ENCODE assay signal across 8 cellular contexts in the genomic region with DNA sequence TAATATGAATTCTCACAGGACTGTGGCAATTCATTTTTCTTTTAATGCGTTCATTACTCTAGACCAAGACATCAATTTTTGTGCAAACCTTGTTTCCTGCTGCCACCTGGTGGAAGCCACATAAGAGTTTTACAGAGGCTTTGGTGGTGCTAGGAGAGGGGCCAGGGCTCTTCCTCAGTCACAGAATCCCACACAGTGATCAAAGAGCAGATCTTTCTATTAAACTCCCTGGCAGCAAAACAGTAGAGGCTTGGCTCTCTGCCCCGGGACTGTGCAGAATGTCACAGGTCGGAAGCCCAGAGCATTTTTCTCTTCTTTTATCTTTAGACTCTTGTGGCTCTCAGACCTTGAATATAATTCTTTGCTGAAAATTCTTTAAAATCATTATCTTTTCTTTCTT.
DNase-seq lines count a peak whose midpoint lies in the region; ATAC-seq, FAIRE-seq and TF ChIP-seq lines count a peak whose summit lies in the region.

No MANE protein-coding gene starts in this region.

- TF ChIP-seq CTCF in epithelial cell of proximal tubule (conservative IDR thresholded peaks at IDR 0.05; ENCODE audit: low read depth, low read length) (peak; percentile 80), nephron (IDR thresholded peaks at IDR 0.05; ENCODE audit: unreplicated experiment in 3 of 3) (peak; percentile 76 to 88 (median 81))

- H3K4me3 Mint-ChIP-seq in nephron, result peak overlapping the region in 1 of 3 experiments; percentile 21

- H3K27ac Mint-ChIP-seq in nephron, result peak overlapping the region; percentile 2 to 77 (median 29)

- peaks cover 3% of the 10 kb centered on the region for H3K27me3 Mint-ChIP-seq in nephron (ENCODE audit: low read depth)

- FAIRE-seq in GM19239 (lab: Jason Lieb, UNC), result no peak

- peak; percentile 89 for ATAC-seq in GM19395 (IDR thresholded peaks at IDR 0.05; ENCODE audit: unreplicated experiment)

- H3K4me3 ChIP-seq in epithelial cell of proximal tubule (ENCODE audit: low read depth, low read length), result no peak overlapping the region

- peaks cover 30% of the 10 kb centered on the region for H3K4me1 Mint-ChIP-seq in nephron

- DNase-seq in COLO668 (lab: John Stamatoyannopoulos, UW; ENCODE audit: unreplicated experiment) (peak; percentile 65), M059J (ENCODE audit: low read depth) (peak; percentile 3), RPMI7951 (ENCODE audit: low read depth) (peak; percentile 5), epithelial cell of proximal tubule (ENCODE audit: low read depth) (no peak), cortex of kidney (lab: John Stamatoyannopoulos, UW) (no peak), GM19239 (ENCODE audit: insufficient read length, low spot score) (no peak)

- H3K36me3 Mint-ChIP-seq in nephron (ENCODE audit: low read depth), result peaks cover 5% of the 10 kb centered on the region

- peaks cover 23% of the 10 kb centered on the region for H3K9me3 Mint-ChIP-seq in nephron

Comparison
In these comparisons a context has a peak if more than half of its experiments do, and no peak if none do; other contexts are left out.
1. DNase-seq: peak in COLO668 (single experiment), M059J (single experiment) and RPMI7951 (single experiment); none in epithelial cell of proximal tubule (single experiment), cortex of kidney (single experiment) and GM19239 (single experiment).